ENCODE assay signal across 27 cellular contexts in the genomic region with DNA sequence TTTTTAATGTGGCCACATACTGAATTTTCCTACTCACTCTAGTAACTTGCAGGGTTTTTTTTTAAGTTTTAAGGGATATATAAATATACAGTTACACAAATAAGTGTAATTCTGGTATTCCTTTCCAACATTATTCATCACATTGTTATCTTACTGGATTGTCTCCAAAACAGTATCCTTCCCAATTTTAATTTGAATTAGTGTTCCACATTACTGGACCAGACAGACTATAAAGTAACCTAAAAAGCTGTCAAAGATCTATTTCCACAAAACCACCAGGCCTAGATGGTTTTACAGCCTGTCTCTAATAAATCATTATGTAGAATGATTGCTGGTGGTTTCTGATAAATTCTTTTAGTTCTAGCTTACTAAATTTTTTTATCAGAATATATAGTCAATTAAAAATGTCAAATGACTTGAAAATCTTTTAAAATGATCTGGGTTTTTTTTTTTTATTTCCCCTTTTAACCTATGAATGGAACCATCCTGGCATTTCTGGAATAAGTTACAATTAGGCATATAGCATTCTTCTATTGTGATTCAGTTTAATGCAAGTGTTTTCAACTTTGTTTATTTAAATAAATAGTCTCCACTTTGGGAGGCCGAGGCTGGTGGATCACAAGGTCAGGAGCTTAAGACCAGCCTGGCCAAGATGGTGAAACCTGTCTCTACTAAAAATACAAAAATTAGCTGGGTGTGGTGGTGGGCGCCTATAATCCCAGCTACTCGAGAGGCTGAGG. TPM values are rescaled to one million over a fixed set of nuclear protein-coding genes. Genes with fewer than 3 reads are reported as not detected.
A peak's percentile ranks its signal among the peaks of the same experiment; 100 is the strongest.
DNase-seq lines count a peak whose midpoint lies in the region; TF ChIP-seq lines count a peak whose summit lies in the region.
"Had no signal": no experiment of that assay in that cellular context is flagged by ENCODE, and none has a peak within 500 bp of the region (broad histone marks: within the 10 kb centered on the region; RNA-seq: fewer than 3 reads in every experiment).

No MANE protein-coding gene starts in this region.

- H3K4me3 ChIP-seq in fibroblast of lung (replicated peaks in 1 of 4; ENCODE audit: control extremely low read depth in 1 of 4, insufficient read depth in 1 of 4, low read depth in 3 of 4, low read length in 4 of 4) = no peak overlapping the region
- H3K4me3 ChIP-seq: lung, mucosa of descending colon, PC-9, upper lobe of left lung had no signal

- no peaks in the 10 kb centered on the region for H3K9me3 ChIP-seq in fibroblast of lung (ENCODE audit: control insufficient read depth, insufficient read depth, low read depth, low read length)
- H3K9me3 ChIP-seq: mucosa of descending colon, upper lobe of left lung had no signal

- no peaks in the 10 kb centered on the region for H3K79me2 ChIP-seq in fibroblast of lung (ENCODE audit: control insufficient read depth, insufficient read depth, low read length)

- TF ChIP-seq CTCF in fibroblast of lung (conservative IDR thresholded peaks at IDR 0.05 in 1 of 2, IDR thresholded peaks at IDR 0.05 in 1 of 2; ENCODE audit: low read depth in 1 of 2, low read length in 2 of 2) (no peak), progenitor cell of endocrine pancreas (IDR thresholded peaks at IDR 0.05; ENCODE audit: unreplicated experiment) (no peak)

- H2AFZ ChIP-seq in fibroblast of lung (ENCODE audit: low read length) = no peak overlapping the region
- H2AFZ ChIP-seq: PC-9 had no signal

- no peaks in the 10 kb centered on the region for H3K36me3 ChIP-seq in fibroblast of lung (ENCODE audit: control insufficient read depth, insufficient read depth, low read length)

- no peak for DNase-seq in activated naive CD8-positive, alpha-beta T cell treated with anti-CD3 and anti-CD28 coated beads for 36 hours
- DNase-seq in LHCN-M2 (ENCODE audit: low read depth) = peak; percentile 8
- peak; percentile 39 to 62 for DNase-seq in fibroblast of lung (ENCODE audit: low read depth in 2 of 2)
- no peak for DNase-seq in GDM1 (lab: John Stamatoyannopoulos, UW)
- no peak for DNase-seq in progenitor cell of endocrine pancreas (ENCODE audit: low spot score, unreplicated experiment)
- DNase-seq in middle frontal gyrus (ENCODE audit: extremely low spot score, low spot score) = no peak
- no peak for DNase-seq in HK-2 (ENCODE audit: unreplicated experiment)
- DNase-seq: activated CD4-positive, alpha-beta memory T cell treated with anti-CD3 and anti-CD28 coated beads for 36 hours; activated CD4-positive, alpha-beta T cell treated with anti-CD3 and anti-CD28 coated beads for 1 hour; activated naive CD4-positive, alpha-beta T cell treated with anti-CD3 and anti-CD28 coated beads, Interleukin-2, amount 50 U/mL, for 16 hours; DMS153; hippocampal formation; mucosa of descending colon; NCI-H1436; NCI-H2081 treated with DMSO at 0.1 percent for 48 hours; NCI-H345; NCI-H69; PC-9; T-helper 17 cell; upper lobe of left lung had no signal

- no peak overlapping the region for H3K4me3 Mint-ChIP-seq in activated naive CD8-positive, alpha-beta T cell
- H3K4me3 Mint-ChIP-seq in activated naive CD8-positive, alpha-beta T cell treated with anti-CD3 and anti-CD28 coated beads for 36 hours = no peak overlapping the region
- H3K4me3 Mint-ChIP-seq in progenitor cell of endocrine pancreas (ENCODE audit: low read depth) = no peak overlapping the region
- H3K4me3 Mint-ChIP-seq: activated CD4-positive, alpha-beta memory T cell treated with anti-CD3 and anti-CD28 coated beads for 36 hours; B cell; natural killer cell treated with Interleukin-12 subunit alpha and Interleukin-12 subunit beta and Interleukin-15 and Interleukin-18, amount 100 ng/mL, for 72 hours; stimulated activated effector memory CD8-positive, alpha-beta T cell treated with anti-CD3 and anti-CD28 coated beads, Interleukin-12 subunit alpha, Interleukin-12 subunit beta, amount 100 ng/mL, for 72 hours; T-helper 17 cell had no signal

- peak overlapping the region; percentile 46 for H3K27ac Mint-ChIP-seq in activated naive CD8-positive, alpha-beta T cell
- no peak overlapping the region for H3K27ac Mint-ChIP-seq in activated naive CD8-positive, alpha-beta T cell treated with anti-CD3 and anti-CD28 coated beads for 36 hours
- no peak overlapping the region for H3K27ac Mint-ChIP-seq in progenitor cell of endocrine pancreas
- H3K27ac Mint-ChIP-seq: activated CD4-positive, alpha-beta memory T cell treated with anti-CD3 and anti-CD28 coated beads for 36 hours; B cell; T-helper 17 cell had no signal

- no peaks in the 10 kb centered on the region for H3K27me3 Mint-ChIP-seq in activated naive CD8-positive, alpha-beta T cell
- no peaks in the 10 kb centered on the region for H3K27me3 Mint-ChIP-seq in activated naive CD8-positive, alpha-beta T cell treated with anti-CD3 and anti-CD28 coated beads for 36 hours
- no peaks in the 10 kb centered on the region for H3K27me3 Mint-ChIP-seq in progenitor cell of endocrine pancreas
- H3K27me3 Mint-ChIP-seq: activated CD4-positive, alpha-beta memory T cell treated with anti-CD3 and anti-CD28 coated beads for 36 hours; B cell; natural killer cell treated with Interleukin-12 subunit alpha and Interleukin-12 subunit beta and Interleukin-15 and Interleukin-18, amount 100 ng/mL, for 72 hours; T-helper 17 cell had no signal

- H3K9ac ChIP-seq in fibroblast of lung (ENCODE audit: insufficient read depth, low read length) = no peak overlapping the region
- H3K9ac ChIP-seq: KMS-11 had no signal

- peaks cover 7% of the 10 kb centered on the region for H3K36me3 Mint-ChIP-seq in activated naive CD8-positive, alpha-beta T cell
- H3K36me3 Mint-ChIP-seq in activated naive CD8-positive, alpha-beta T cell treated with anti-CD3 and anti-CD28 coated beads for 36 hours = peaks cover 11% of the 10 kb centered on the region
- H3K36me3 Mint-ChIP-seq in progenitor cell of endocrine pancreas (ENCODE audit: insufficient read depth) = peaks cover 15% of the 10 kb centered on the region

- H3K9me3 Mint-ChIP-seq in activated naive CD8-positive, alpha-beta T cell (ENCODE audit: low read depth) = no peaks in the 10 kb centered on the region
- H3K9me3 Mint-ChIP-seq in activated naive CD8-positive, alpha-beta T cell treated with anti-CD3 and anti-CD28 coated beads for 36 hours = no peaks in the 10 kb centered on the region
- H3K9me3 Mint-ChIP-seq in progenitor cell of endocrine pancreas (ENCODE audit: low read depth) = no peaks in the 10 kb centered on the region
- H3K9me3 Mint-ChIP-seq: activated CD4-positive, alpha-beta memory T cell treated with anti-CD3 and anti-CD28 coated beads for 36 hours; activated T-helper 2 cell treated with anti-CD3 and anti-CD28 coated beads, Interferon-gamma antibody, Interleukin-2, Interleukin-4, amounts not matched to agents 10 μg/mL and 5 μg/mL and 100 μg/mL, durations not matched to agents 14 hours and 24 hours and 36 hours; natural killer cell treated with Interleukin-12 subunit alpha and Interleukin-12 subunit beta and Interleukin-15 and Interleukin-18, amount 100 ng/mL, for 72 hours; stimulated activated effector memory CD8-positive, alpha-beta T cell treated with anti-CD3 and anti-CD28 coated beads, Interleukin-12 subunit alpha, Interleukin-12 subunit beta, amount 100 ng/mL, for 72 hours had no signal

- H3K4me1 Mint-ChIP-seq in activated naive CD8-positive, alpha-beta T cell (ENCODE audit: low read depth) = no peaks in the 10 kb centered on the region
- peaks cover 10% of the 10 kb centered on the region for H3K4me1 Mint-ChIP-seq in activated naive CD8-positive, alpha-beta T cell treated with anti-CD3 and anti-CD28 coated beads for 36 hours
- no peaks in the 10 kb centered on the region for H3K4me1 Mint-ChIP-seq in progenitor cell of endocrine pancreas (ENCODE audit: low read depth)
- H3K4me1 Mint-ChIP-seq: B cell had no signal

- H3K27ac ChIP-seq in fibroblast of lung (ENCODE audit: insufficient read depth, low read length) = no peak overlapping the region
- H3K27ac ChIP-seq: KMS-11, PC-9, upper lobe of left lung had no signal

- no peaks in the 10 kb centered on the region for H3K27me3 ChIP-seq in fibroblast of lung (ENCODE audit: control insufficient read depth, insufficient read depth, low read length)
- H3K27me3 ChIP-seq: upper lobe of left lung had no signal

- no peaks in the 10 kb centered on the region for H4K20me1 ChIP-seq in fibroblast of lung (ENCODE audit: control insufficient read depth, extremely low read depth, insufficient read depth, low read length)

- no peaks in the 10 kb centered on the region for H3K4me1 ChIP-seq in fibroblast of lung (ENCODE audit: control insufficient read depth, extremely low read depth, insufficient read depth, low read length)
- H3K4me1 ChIP-seq: upper lobe of left lung had no signal

- H3K4me2 ChIP-seq in fibroblast of lung (ENCODE audit: extremely low read depth, insufficient read depth, low read length) = peak overlapping the region; percentile 19
- H3K4me2 ChIP-seq: KMS-11, PC-9 had no signal

RNA-seq across cellular contexts. Expression of gene PACC1, which starts 59.3 kb away (rescaled TPM):
- 10 to 100 TPM; 12.7 to 13.9 TPM for total RNA-seq in activated naive CD8-positive, alpha-beta T cell treated with anti-CD3 and anti-CD28 coated beads for 36 hours
- total RNA-seq in LHCN-M2 (2014; rRNA removed) (8.7 and 10.7 TPM in 2 replicates), fibroblast of lung (9.0 and 16.0 TPM in 2 replicates), progenitor cell of endocrine pancreas (24.5 and 25.1 TPM in 2 replicates)
- 4.7 TPM for polyA plus RNA-seq in LHCN-M2 (2012)
- polyA plus RNA-seq in fibroblast of lung = 5.7 and 8.4 TPM in 2 replicates
- polyA plus RNA-seq in fibroblast of lung (2012) = 3.9 and 6.1 TPM in 2 replicates
- polyA minus RNA-seq in fibroblast of lung (ENCODE audit: low replicate concordance) = 12.9 and 19.2 TPM in 2 replicates

Comparison
In these comparisons a context has a peak if more than half of its experiments do, and no peak if none do; other contexts are left out.
1. DNase-seq: peak in LHCN-M2 (single experiment) and fibroblast of lung (2 of 2); none in activated naive CD8-positive, alpha-beta T cell treated with anti-CD3 and anti-CD28 coated beads for 36 hours (single experiment), GDM1 (single experiment), progenitor cell of endocrine pancreas (single experiment), middle frontal gyrus (single experiment) and HK-2 (single experiment).